15 cellular contexts compared by ENCODE assay signal in the genomic region with DNA sequence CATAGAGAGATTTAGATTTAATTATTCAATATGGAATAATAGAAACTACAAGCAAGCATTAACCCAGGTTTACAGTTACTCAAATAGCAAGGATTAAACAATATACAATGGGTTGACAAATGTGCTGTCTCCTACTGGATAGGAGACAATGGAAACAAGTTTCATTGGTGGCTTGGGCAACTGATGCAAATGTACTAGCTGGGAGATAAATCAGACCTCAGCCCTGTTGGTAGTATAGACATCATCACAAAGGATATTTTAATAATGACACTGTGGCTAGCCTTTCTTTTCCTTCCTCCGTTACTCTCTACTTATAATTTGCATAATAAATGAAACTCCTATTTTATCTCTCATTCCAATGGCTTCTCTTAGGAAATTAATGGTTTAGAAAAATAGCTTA.
"Had no signal": no experiment of that assay in that cellular context is flagged by ENCODE, and none has a peak within 500 bp of the region (broad histone marks: within the 10 kb centered on the region; RNA-seq: fewer than 3 reads in every experiment).

No MANE protein-coding gene starts in this region.

- ATAC-seq: pancreas had no signal

- H3K9me3 ChIP-seq: breast epithelium, pancreas, transverse colon had no signal

- H3K27me3 ChIP-seq: breast epithelium, pancreas, transverse colon had no signal

- H3K36me3 Mint-ChIP-seq: activated naive CD8-positive, alpha-beta T cell treated with anti-CD3 and anti-CD28 coated beads for 36 hours; immature natural killer cell; stimulated activated naive B cell treated with anti-CD40 and anti-IgM and Interleukin-4, amounts not matched to agents 10 μg/mL and 1 μg/mL and 100 μg/mL, for 72 hours had no signal

- H3K27ac ChIP-seq: breast epithelium, pancreas had no signal

- H3K27ac Mint-ChIP-seq: activated CD4-positive, alpha-beta memory T cell treated with anti-CD3 and anti-CD28 coated beads, Interleukin-2, amount 10 ng/mL, durations not matched to agents 7 days and 5 days; activated naive CD8-positive, alpha-beta T cell treated with anti-CD3 and anti-CD28 coated beads for 36 hours; endodermal cell; immature natural killer cell; stimulated activated naive B cell treated with anti-CD40 and anti-IgM and Interleukin-4, amounts not matched to agents 10 μg/mL and 1 μg/mL and 100 μg/mL, for 72 hours; T-helper 2 cell treated with Interferon-gamma antibody and Interleukin-4, amounts not matched to agents 5 μg/mL and 100 μg/mL, for 36 hours had no signal

- H3K4me3 Mint-ChIP-seq: activated CD4-positive, alpha-beta memory T cell treated with anti-CD3 and anti-CD28 coated beads, Interleukin-2, amount 10 ng/mL, durations not matched to agents 7 days and 5 days; activated naive CD8-positive, alpha-beta T cell treated with anti-CD3 and anti-CD28 coated beads for 36 hours; endodermal cell; immature natural killer cell; stimulated activated naive B cell treated with anti-CD40 and anti-IgM and Interleukin-4, amounts not matched to agents 10 μg/mL and 1 μg/mL and 100 μg/mL, for 72 hours; T-helper 2 cell treated with Interferon-gamma antibody and Interleukin-4, amounts not matched to agents 5 μg/mL and 100 μg/mL, for 36 hours had no signal

- H3K36me3 ChIP-seq: breast epithelium, pancreas, transverse colon had no signal

- H3K4me1 Mint-ChIP-seq: activated CD4-positive, alpha-beta memory T cell treated with anti-CD3 and anti-CD28 coated beads, Interleukin-2, amount 10 ng/mL, durations not matched to agents 7 days and 5 days had no signal

- H3K9me3 Mint-ChIP-seq: activated CD4-positive, alpha-beta memory T cell treated with anti-CD3 and anti-CD28 coated beads, Interleukin-2, amount 10 ng/mL, durations not matched to agents 7 days and 5 days; activated naive CD8-positive, alpha-beta T cell treated with anti-CD3 and anti-CD28 coated beads for 36 hours; endodermal cell; immature natural killer cell; stimulated activated naive B cell treated with anti-CD40 and anti-IgM and Interleukin-4, amounts not matched to agents 10 μg/mL and 1 μg/mL and 100 μg/mL, for 72 hours; T-helper 2 cell treated with Interferon-gamma antibody and Interleukin-4, amounts not matched to agents 5 μg/mL and 100 μg/mL, for 36 hours had no signal

- H3K27me3 Mint-ChIP-seq: activated CD4-positive, alpha-beta memory T cell treated with anti-CD3 and anti-CD28 coated beads, Interleukin-2, amount 10 ng/mL, durations not matched to agents 7 days and 5 days; activated naive CD8-positive, alpha-beta T cell treated with anti-CD3 and anti-CD28 coated beads for 36 hours; stimulated activated naive B cell treated with anti-CD40 and anti-IgM and Interleukin-4, amounts not matched to agents 10 μg/mL and 1 μg/mL and 100 μg/mL, for 72 hours had no signal

- H3K4me1 ChIP-seq: breast epithelium had no signal

- DNase-seq: activated CD4-positive, alpha-beta memory T cell treated with anti-CD3 and anti-CD28 coated beads, Interleukin-2, amount 10 ng/mL, durations not matched to agents 7 days and 5 days; activated CD4-positive, alpha-beta T cell treated with anti-CD3 and anti-CD28 coated beads for 1 hour; activated gamma-delta T cell; activated naive CD8-positive, alpha-beta T cell treated with anti-CD3 and anti-CD28 coated beads for 36 hours; activated T-cell treated with anti-CD3 and anti-CD28 coated beads, Interleukin-2, amount 50 U/mL, for 48 hours; endodermal cell; immature natural killer cell; left colon; pancreas; retina had no signal

- H3K4me3 ChIP-seq: breast epithelium, lung, pancreas, transverse colon had no signal
